Comparison of ENCODE assay signal across 21 cellular contexts in genomic region chr10:71220689-71221540, GRCh38. TPM values are rescaled to one million over a fixed set of nuclear protein-coding genes. Genes with fewer than 3 reads are reported as not detected.
DNase-seq lines count a peak whose midpoint lies in the region; ATAC-seq, FAIRE-seq and TF ChIP-seq lines count a peak whose summit lies in the region.
"Had no signal": no experiment of that assay in that cellular context is flagged by ENCODE, and none has a peak within 500 bp of the region (broad histone marks: within the 10 kb centered on the region; RNA-seq: fewer than 3 reads in every experiment).

No MANE protein-coding gene starts in this region.

- H3K9me3 Mint-ChIP-seq in mesothelial cell of epicardium, result no peaks in the 10 kb centered on the region
- H3K9me3 Mint-ChIP-seq: CD4-positive, alpha-beta T cell; effector memory CD8-positive, alpha-beta T cell; memory B cell had no signal

- H3K27me3 Mint-ChIP-seq in mesothelial cell of epicardium (ENCODE audit: low read depth), result no peaks in the 10 kb centered on the region

- DNase-seq in heart left ventricle (peak in 3 of 5 donors; percentile 12 to 18 (median 17)), left ventricle myocardium inferior (no peak), cerebellum (ENCODE audit: low spot score) (peak; percentile 2), mesothelial cell of epicardium (ENCODE audit: low spot score in 2 of 2, unreplicated experiment in 2 of 2) (no peak), upper lobe of right lung (peak; percentile 22), esophagus squamous epithelium (lab: John Stamatoyannopoulos, UW) (no peak), GM12892 (ENCODE audit: insufficient read length) (no peak)
- DNase-seq: activated CD4-positive, alpha-beta T cell treated with anti-CD3 and anti-CD28 coated beads, Interleukin-2, amount 50 U/mL, for 1 hour; activated CD8-positive, alpha-beta memory T cell treated with anti-CD3 and anti-CD28 coated beads, Interleukin-2, amount 50 U/mL, for 48 hours; activated gamma-delta T cell treated with Interleukin-2 at 50 U/mL for 16 hours; CD4-positive, alpha-beta T cell; cerebellar nuclear complex; DMS53; effector memory CD8-positive, alpha-beta T cell; Karpas-422; NCI-H1105; NCI-H526 treated with DMSO at 0.1 percent for 48 hours; SHP77 had no signal

- H3K36me3 ChIP-seq in heart left ventricle, result peaks cover 0 to 4% (median 0%) of the 10 kb centered on the region in 9 donors
- no peaks in the 10 kb centered on the region for H3K36me3 ChIP-seq in left ventricle myocardium inferior
- H3K36me3 ChIP-seq in upper lobe of right lung, result no peaks in the 10 kb centered on the region
- peaks cover 0 to 8% (median 0%) of the 10 kb centered on the region in 3 donors for H3K36me3 ChIP-seq in esophagus squamous epithelium

- H3K27ac Mint-ChIP-seq in mesothelial cell of epicardium, result peak overlapping the region; percentile 56
- H3K27ac Mint-ChIP-seq: CD4-positive, alpha-beta T cell; effector memory CD8-positive, alpha-beta T cell; memory B cell; progenitor cell of endocrine pancreas had no signal

- H3K27ac ChIP-seq in heart left ventricle (no peak overlapping the region), left ventricle myocardium inferior (replicated peaks) (no peak overlapping the region), upper lobe of right lung (no peak overlapping the region), esophagus squamous epithelium (no peak overlapping the region)

- 73 to 77% (median 75%) methylated on average over 11 to 12 of the region's 12 CpGs for WGBS in heart left ventricle, 4 donors
- 70 to 79% methylated on average over 6 to 11 of the region's 12 CpGs for WGBS in esophagus squamous epithelium, 2 donors

- H3K4me1 Mint-ChIP-seq in mesothelial cell of epicardium, result peaks cover 64% of the 10 kb centered on the region

- H3K36me3 Mint-ChIP-seq in mesothelial cell of epicardium, result peaks cover 3% of the 10 kb centered on the region
- H3K36me3 Mint-ChIP-seq: memory B cell had no signal

- ATAC-seq in heart left ventricle, result no peak
- ATAC-seq in upper lobe of right lung, result no peak
- ATAC-seq in GM18868 (IDR thresholded peaks at IDR 0.05; ENCODE audit: unreplicated experiment), result no peak
- ATAC-seq: effector memory CD8-positive, alpha-beta T cell had no signal

- H3K27me3 ChIP-seq in heart left ventricle (peaks cover 0 to 4% (median 0%) of the 10 kb centered on the region in 9 donors), left ventricle myocardium inferior (ENCODE audit: low read depth) (no peaks in the 10 kb centered on the region), upper lobe of right lung (no peaks in the 10 kb centered on the region), esophagus squamous epithelium (no peaks in the 10 kb centered on the region)

- TF ChIP-seq CTCF in heart left ventricle (IDR thresholded peaks at IDR 0.05), result no peak
- TF ChIP-seq CTCF in left ventricle myocardium inferior (IDR thresholded peaks at IDR 0.05; ENCODE audit: borderline replicate concordance), result no peak
- no peak for TF ChIP-seq CTCF in mesothelial cell of epicardium (IDR thresholded peaks at IDR 0.05; ENCODE audit: unreplicated experiment)
- no peak for TF ChIP-seq CTCF in upper lobe of right lung (IDR thresholded peaks at IDR 0.05)
- no peak for TF ChIP-seq CTCF in esophagus squamous epithelium (IDR thresholded peaks at IDR 0.05)

- H3K4me1 ChIP-seq in heart left ventricle (peaks cover 0 to 83% (median 57%) of the 10 kb centered on the region in 12 donors), left ventricle myocardium inferior (peaks cover 75% of the 10 kb centered on the region), upper lobe of right lung (peaks cover 14% of the 10 kb centered on the region), esophagus squamous epithelium (peaks cover 6 to 38% (median 21%) of the 10 kb centered on the region in 3 donors)

- no peak overlapping the region for H3K4me3 ChIP-seq in heart left ventricle
- H3K4me3 ChIP-seq in left ventricle myocardium inferior, result no peak overlapping the region
- no peak overlapping the region for H3K4me3 ChIP-seq in upper lobe of right lung
- H3K4me3 ChIP-seq in esophagus squamous epithelium, result no peak overlapping the region

- no peak overlapping the region for H3K4me3 Mint-ChIP-seq in mesothelial cell of epicardium
- H3K4me3 Mint-ChIP-seq: CD4-positive, alpha-beta T cell; effector memory CD8-positive, alpha-beta T cell; memory B cell had no signal

- intact Hi-C loops in heart left ventricle (cut with DNase I) (no loop called here), left ventricle myocardium inferior (cut with micrococcal nuclease) (no loop called here), upper lobe of right lung (cut with DNase I) (no loop called here), esophagus squamous epithelium (cut with DNase I) (no loop called here)

- FAIRE-seq in GM12892 (lab: Jason Lieb, UNC), result no peak

- H3K9me3 ChIP-seq in heart left ventricle (no peaks in the 10 kb centered on the region), left ventricle myocardium inferior (replicated peaks) (no peaks in the 10 kb centered on the region), upper lobe of right lung (no peaks in the 10 kb centered on the region), esophagus squamous epithelium (no peaks in the 10 kb centered on the region)

- TF ChIP-seq POLR2A in heart left ventricle (IDR thresholded peaks at IDR 0.05) (no peak), esophagus squamous epithelium (IDR thresholded peaks at IDR 0.05) (no peak), GM12892 (IDR thresholded peaks at IDR 0.05; ENCODE audit: low read depth, low read length) (no peak)

RNA-seq across cellular contexts. Expression of gene UNC5B, which starts 8.5 kb away (rescaled TPM):
- total RNA-seq in heart left ventricle, result 10 to 100 TPM in 6 of 9 donors, 1 to 10 TPM in 3; 6.9 to 22.8 (median 10.9) TPM
- 1 to 10 TPM; 4.8 to 8.7 TPM for polyA plus RNA-seq in heart left ventricle
- 15.6 TPM for total RNA-seq in left ventricle myocardium inferior
- total RNA-seq in cerebellum, result 10.7 TPM
- total RNA-seq in mesothelial cell of epicardium, result 84.8 to 91.5 TPM (median 85.7 TPM) in 3 replicates
- total RNA-seq in upper lobe of right lung, result 16.0 TPM
- total RNA-seq in esophagus squamous epithelium, result 10 to 100 TPM; 18.9 to 48.1 (median 28.4) TPM
- polyA plus RNA-seq in GM12892 (2012; ENCODE audit: missing spikeins), result not detected

Comparison
In these comparisons a context has a peak if more than half of its experiments do, and no peak if none do; other contexts are left out.
1. DNase-seq: peak in heart left ventricle (3 of 5), cerebellum (single experiment) and upper lobe of right lung (single experiment); none in left ventricle myocardium inferior (single experiment), mesothelial cell of epicardium (0 of 2), esophagus squamous epithelium (single experiment) and GM12892 (single experiment).